ENCODE assay signal across 12 cellular contexts in the genomic region with DNA sequence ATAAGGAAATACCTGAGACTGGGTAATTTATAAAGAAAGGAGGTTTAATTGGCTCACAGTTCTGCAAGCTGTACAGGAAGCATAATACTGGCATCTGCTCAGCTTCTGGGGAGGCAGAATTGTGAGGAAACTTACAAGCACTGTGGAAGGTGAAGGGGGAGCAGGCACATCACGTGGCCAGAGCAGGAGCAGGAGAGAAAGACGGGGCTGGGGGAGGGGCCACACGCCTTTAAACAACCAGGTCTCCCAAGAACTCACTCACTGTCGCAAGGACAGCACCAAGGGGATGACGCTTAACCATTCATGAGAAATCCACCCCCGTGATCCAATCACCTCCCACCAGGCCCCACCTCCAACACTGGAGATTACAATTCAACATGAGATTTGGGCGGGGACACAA. TPM values are rescaled to one million over a fixed set of nuclear protein-coding genes. Genes with fewer than 3 reads are reported as not detected.
DNase-seq lines count a peak whose midpoint lies in the region; ATAC-seq, FAIRE-seq and TF ChIP-seq lines count a peak whose summit lies in the region.
"Not testable (repeated sequence)": the region's sequence is repeated elsewhere in the genome, so short reads cannot be mapped to it uniquely, and the experiment has no call there.
"Had no signal": no experiment of that assay in that cellular context is flagged by ENCODE, and none has a peak within 500 bp of the region (broad histone marks: within the 10 kb centered on the region; RNA-seq: fewer than 3 reads in every experiment).

No MANE protein-coding gene starts in this region.

- not testable (repeated sequence) for H3K18ac ChIP-seq in H1 (ENCODE audit: extremely low read depth, low read length); mesendoderm (ENCODE audit: low read length)

- TF ChIP-seq CTCF in GM23338 (conservative IDR thresholded peaks at IDR 0.05; ENCODE audit: low read depth in 2 of 2); HEK293 (tag by site-specific recombination; IDR thresholded peaks at IDR 0.05); H1 (IDR thresholded peaks at IDR 0.05; ENCODE audit: control extremely low read depth in 1 of 3, insufficient read depth in 1 of 3, low read depth in 1 of 3, low read length in 3 of 3): not testable (repeated sequence)

- 62% methylated on average over 7 of the region's 7 CpGs; no CpG with 5 or more reads in 1 of the 2 experiments for WGBS in H1 (ENCODE audit: extremely low coverage in 1 of 2, insufficient coverage in 1 of 2, insufficient read length in 1 of 2, insufficient replicate concordance in 2 of 2, low coverage in 1 of 2, low lambda C conversion rate in 2 of 2, missing lambda C conversion rate in 1 of 2), 2 experiments
- no CpG with 5 or more reads among the region's 7 CpGs for WGBS in mesendoderm (ENCODE audit: extremely low coverage, insufficient coverage, low lambda C conversion rate)

- not testable (repeated sequence) for H3K56ac ChIP-seq in H1 (replicated peaks; ENCODE audit: insufficient read length, low read depth, low read length); mesendoderm (ENCODE audit: low read length)

- H3K14ac ChIP-seq in H1 (ENCODE audit: insufficient read length): not testable (repeated sequence)

- not testable (repeated sequence) for H3K36me3 ChIP-seq in GM23338 (ENCODE audit: insufficient read depth); HEK293 (ENCODE audit: control insufficient read depth in 2 of 2, insufficient read depth in 1 of 2, low read length in 2 of 2); H1 (ENCODE audit: control insufficient read depth in 2 of 4, insufficient read depth in 4 of 4, low read length in 3 of 4); mesendoderm (ENCODE audit: control insufficient read depth, insufficient read depth, low read length)

- peak overlapping the region; percentile 9 for H4K5ac ChIP-seq in H1 (ENCODE audit: insufficient read length, low read depth, low read length)
- H4K5ac ChIP-seq in mesendoderm (ENCODE audit: low read length): not testable (repeated sequence)

- POLR2A ChIA-PET in HEK293 (lab: Yijun Ruan, JAX); H1 (lab: Charles Lee; ENCODE audit: partially characterized antibody): not testable (repeated sequence)

- not testable (repeated sequence) for H3K4me3 ChIP-seq in GM23338; HEK293 (ENCODE audit: low read depth, low read length); H1 (ENCODE audit: extremely low read depth in 1 of 4, insufficient read depth in 2 of 4, low read depth in 3 of 4, low read length in 4 of 4); mesendoderm (ENCODE audit: low read length)

- H3K4me1 Mint-ChIP-seq in GM23338: peaks cover 30% of the 10 kb centered on the region
- H3K4me1 Mint-ChIP-seq in activated T-cell treated with anti-CD3 and anti-CD28 coated beads, Interleukin-2, amount 50 U/mL, for 72 hours (ENCODE audit: low read depth): peaks cover 30% of the 10 kb centered on the region

- not testable (repeated sequence) for H3K36me3 Mint-ChIP-seq in GM23338 (ENCODE audit: low read depth)
- H3K36me3 Mint-ChIP-seq in activated T-cell treated with anti-CD3 and anti-CD28 coated beads, Interleukin-2, amount 50 U/mL, for 72 hours (ENCODE audit: insufficient read depth in 2 of 2): peaks cover 17 to 19% of the 10 kb centered on the region in 2 donors

- not testable (repeated sequence) for H3K23ac ChIP-seq in H1 (ENCODE audit: insufficient read length); mesendoderm (ENCODE audit: low read length)

- DNase-seq in GM23338 (ENCODE audit: low spot score) (peak; percentile 79), H1 (ENCODE audit: low read depth in 1 of 2, low spot score in 2 of 2) (peak; percentile 10 to 53), iPS DF 19.7 (ENCODE audit: low read depth, low spot score) (peak; percentile 30), mesendoderm (peak; percentile 58), sciatic nerve (ENCODE audit: low spot score) (peak; percentile 15)
- not testable (repeated sequence) for DNase-seq in activated T-cell treated with anti-CD3 and anti-CD28 coated beads, Interleukin-2, amount 50 U/mL, for 72 hours

- 0 out of 2 replicates have a peak overlapping the region, but pooled peaks have one; percentile 46 for H3K4me2 ChIP-seq in GM23338
- H3K4me2 ChIP-seq in H1 (ENCODE audit: insufficient read depth in 1 of 2, low read depth in 2 of 2, low read length in 2 of 2): peak overlapping the region in 1 of 2 experiments; percentile 37; a peak in 1 of 4 replicates
- not testable (repeated sequence) for H3K4me2 ChIP-seq in mesendoderm (ENCODE audit: low read length)

- H2BK120ac ChIP-seq in H1 (replicated peaks; ENCODE audit: low read depth, low read length); mesendoderm (ENCODE audit: low read depth, low read length): not testable (repeated sequence)

- not testable (repeated sequence) for H3K4ac ChIP-seq in H1 (replicated peaks; ENCODE audit: insufficient read length, low read depth, low read length); mesendoderm (ENCODE audit: low read depth, low read length)

- not testable (repeated sequence) for H3K79me1 ChIP-seq in H1 (ENCODE audit: low read depth, low read length); mesendoderm (ENCODE audit: low read length)

- not testable (repeated sequence) for H3K79me2 ChIP-seq in GM23338 (replicated peaks; ENCODE audit: insufficient read depth); H1 (ENCODE audit: control insufficient read depth in 1 of 2, insufficient read depth in 2 of 2, low read length in 2 of 2); mesendoderm (ENCODE audit: control insufficient read depth, insufficient read depth, low read length)

- not testable (repeated sequence) for H4K8ac ChIP-seq in H1 (ENCODE audit: extremely low read depth, insufficient read depth, low read length); mesendoderm (ENCODE audit: low read depth, low read length)

- H3K27ac Mint-ChIP-seq in GM23338: not testable (repeated sequence)
- peak overlapping the region; percentile 25 for H3K27ac Mint-ChIP-seq in activated T-cell treated with anti-CD3 and anti-CD28 coated beads, Interleukin-2, amount 50 U/mL, for 72 hours

- not testable (repeated sequence) for H3K27me3 Mint-ChIP-seq in GM23338 (ENCODE audit: insufficient read depth, low read depth, poor library complexity); activated T-cell treated with anti-CD3 and anti-CD28 coated beads, Interleukin-2, amount 50 U/mL, for 72 hours (ENCODE audit: low read depth)

- TF ChIP-seq EP300 in H1 (IDR thresholded peaks at IDR 0.05; ENCODE audit: borderline replicate concordance in 1 of 2, low read depth in 2 of 2, low read length in 2 of 2): not testable (repeated sequence)

- not testable (repeated sequence) for H3K9me3 ChIP-seq in HEK293 (ENCODE audit: control insufficient read depth, insufficient read depth, low read depth, low read length); H1 (ENCODE audit: insufficient read depth in 2 of 2, low read depth in 1 of 2, low read length in 1 of 2)

- H3K9ac ChIP-seq in H1 (replicated peaks in 1 of 4; ENCODE audit: extremely low read depth in 1 of 4, low read depth in 3 of 4, low read length in 3 of 4); mesendoderm (ENCODE audit: low read length): not testable (repeated sequence)

- H3K27me3 ChIP-seq in GM23338 (ENCODE audit: insufficient read depth); H1 (replicated peaks in 1 of 4; ENCODE audit: control insufficient read depth in 3 of 4, extremely low read depth in 1 of 4, insufficient read depth in 3 of 4, low read length in 3 of 4); mesendoderm (ENCODE audit: insufficient read depth, low read length, poor library complexity): not testable (repeated sequence)

- not testable (repeated sequence) for H3F3A ChIP-seq in GM23338 (replicated peaks; ENCODE audit: low read depth)

- ATAC-seq in GM23338: peak; percentile 90
- not testable (repeated sequence) for ATAC-seq in activated T-cell treated with anti-CD3 and anti-CD28 coated beads, Interleukin-2, amount 50 U/mL, for 72 hours (replicated peaks in 1 of 2); sciatic nerve

- H3K9me3 Mint-ChIP-seq in GM23338: peaks cover 12% of the 10 kb centered on the region
- H3K9me3 Mint-ChIP-seq in activated T-cell treated with anti-CD3 and anti-CD28 coated beads, Interleukin-2, amount 50 U/mL, for 72 hours: peaks cover 6 to 14% of the 10 kb centered on the region in 2 donors

- CTCF ChIA-PET in HEK293 (lab: Yijun Ruan, JAX): not testable (repeated sequence)
- CTCF ChIA-PET in H1 (lab: Charles Lee; ENCODE audit: partially characterized antibody): interaction anchor here (1.3 kb wide), 1 partner anchor 45 kb away, joined by 3 read pairs; no protein-coding TSS in a partner anchor

- H2BK15ac ChIP-seq in H1 (ENCODE audit: low read length); mesendoderm (replicated peaks; ENCODE audit: low read depth): not testable (repeated sequence)

- not testable (repeated sequence) for H2BK12ac ChIP-seq in H1 (ENCODE audit: low read depth, low read length)

- not testable (repeated sequence) for TF ChIP-seq POLR2A in H1 (IDR thresholded peaks at IDR 0.05; ENCODE audit: control extremely low read depth in 1 of 2, low read depth in 2 of 2, low read length in 2 of 2)

- intact Hi-C loops in sciatic nerve (cut with DNase I): not testable (repeated sequence)

- not testable (repeated sequence) for H2BK5ac ChIP-seq in H1 (ENCODE audit: low read depth, low read length); mesendoderm (ENCODE audit: low read length)

- H3K27ac ChIP-seq in GM23338 (ENCODE audit: low read depth); HEK293 (ENCODE audit: extremely low read depth, low read depth, low read length); H1 (ENCODE audit: low read depth, low read length); mesendoderm (ENCODE audit: low read depth, low read length): not testable (repeated sequence)

- not testable (repeated sequence) for H4K20me1 ChIP-seq in GM23338 (replicated peaks; ENCODE audit: insufficient read depth); H1 (replicated peaks in 1 of 2; ENCODE audit: control insufficient read depth in 1 of 2, insufficient read depth in 2 of 2, low read length in 2 of 2)

- H2BK20ac ChIP-seq in H1 (ENCODE audit: low read length): not testable (repeated sequence)

- FAIRE-seq in H1 (lab: Jason Lieb, UNC): peak; percentile 55

- H3K4me3 Mint-ChIP-seq in GM23338; activated T-cell treated with anti-CD3 and anti-CD28 coated beads, Interleukin-2, amount 50 U/mL, for 72 hours: not testable (repeated sequence)

- not testable (repeated sequence) for H3K23me2 ChIP-seq in H1 (ENCODE audit: low read depth, low read length)

- peaks cover 31% of the 10 kb centered on the region for H3K4me1 ChIP-seq in GM23338 (ENCODE audit: insufficient read depth)
- not testable (repeated sequence) for H3K4me1 ChIP-seq in HEK293 (ENCODE audit: control insufficient read depth, insufficient read depth, low read length); H1 (replicated peaks in 1 of 4; ENCODE audit: control insufficient read depth in 3 of 4, insufficient read depth in 4 of 4, low read length in 3 of 4); mesendoderm (ENCODE audit: control insufficient read depth, low read depth, low read length)

- H2AK5ac ChIP-seq in H1 (ENCODE audit: low read depth, low read length); mesendoderm (ENCODE audit: low read length): not testable (repeated sequence)

- not testable (repeated sequence) for H4K91ac ChIP-seq in H1 (replicated peaks; ENCODE audit: insufficient read length, low read length)

- peak overlapping the region; percentile 63; the same call in 1 of the 2 replicates for H2AFZ ChIP-seq in GM23338
- H2AFZ ChIP-seq in H1 (ENCODE audit: low read length): not testable (repeated sequence)

- not testable (repeated sequence) for TF ChIP-seq RAD21 in H1 (IDR thresholded peaks at IDR 0.05 in 1 of 2, conservative IDR thresholded peaks at IDR 0.05 in 1 of 2; ENCODE audit: low read depth in 2 of 2, low read length in 2 of 2)

- not testable (repeated sequence) for H3K9me2 ChIP-seq in GM23338 (ENCODE audit: insufficient read depth)

RNA-seq across cellular contexts. Expression of a gene that starts 3.8 kb away (rescaled TPM):
- total RNA-seq in GM23338 (2014; rRNA removed; shearing (Covaris generic)): not detected in 2 replicates
- polyA plus RNA-seq in GM23338 (2016; fragmentation: Nextera tagmentation; extraction: Ambion mirVana) (not detected in 2 replicates), H1 (2011; rRNA removed) (not detected in 2 replicates)
- total RNA-seq in activated T-cell treated with anti-CD3 and anti-CD28 coated beads, Interleukin-2, amount 50 U/mL, for 72 hours: not detected
- total RNA-seq in H1 (2021; fragmentation: NEBNext Ultra II Directional; extraction: Animal tissue kit (Norgen Biotek cat#: 25700)): not detected in 2 replicates
- not detected for polyA plus RNA-seq in H1 (2011; cell fraction: cytosol; rRNA removed)
- polyA plus RNA-seq in H1 (2011; cell fraction: nucleus; rRNA removed): not detected
- not detected in 4 replicates for polyA plus RNA-seq in H1 (2012, experiment 1 of 2)
- polyA plus RNA-seq in H1 (2012, experiment 2 of 2): not detected
- polyA plus RNA-seq in H1 (2013, experiment 1 of 2): not detected
- not detected for polyA plus RNA-seq in H1 (2013, experiment 2 of 2)
- not detected in 2 replicates for polyA minus RNA-seq in H1 (2011; rRNA and poly(A)+ RNA removed)
- not detected for polyA minus RNA-seq in H1 (2011; cell fraction: cytosol; rRNA and poly(A)+ RNA removed)
- polyA minus RNA-seq in H1 (2011; cell fraction: nucleus; rRNA and poly(A)+ RNA removed): not detected
- not detected for polyA plus RNA-seq in mesendoderm (2013, experiment 1 of 2)
- not detected for polyA plus RNA-seq in mesendoderm (2013, experiment 2 of 2)
- total RNA-seq in sciatic nerve: not detected
- total RNA-seq: CD4-positive, alpha-beta T cell; CD8-positive, alpha-beta memory T cell; G401 had no signal
- polyA plus RNA-seq: A549; CD14-positive monocyte; CD8-positive, alpha-beta memory T cell had no signal

RNA-seq across cellular contexts. Expression of a gene that starts 5.2 kb away (rescaled TPM):
- total RNA-seq in GM23338 (2014; rRNA removed; shearing (Covaris generic)): not detected in 2 replicates
- polyA plus RNA-seq in GM23338 (2016; fragmentation: Nextera tagmentation; extraction: Ambion mirVana): not detected in 2 replicates
- not detected for total RNA-seq in activated T-cell treated with anti-CD3 and anti-CD28 coated beads, Interleukin-2, amount 50 U/mL, for 72 hours
- not detected in 2 replicates for total RNA-seq in H1 (2021; fragmentation: NEBNext Ultra II Directional; extraction: Animal tissue kit (Norgen Biotek cat#: 25700))
- 0.46 and 0.50 TPM in 2 replicates for polyA plus RNA-seq in H1 (2011; rRNA removed)
- 0.13 TPM for polyA plus RNA-seq in H1 (2011; cell fraction: cytosol; rRNA removed)
- 1.3 TPM for polyA plus RNA-seq in H1 (2011; cell fraction: nucleus; rRNA removed)
- not detected in 4 replicates for polyA plus RNA-seq in H1 (2012, experiment 1 of 2)
- not detected for polyA plus RNA-seq in H1 (2012, experiment 2 of 2)
- polyA plus RNA-seq in H1 (2013, experiment 1 of 2): not detected
- polyA plus RNA-seq in H1 (2013, experiment 2 of 2): not detected
- polyA minus RNA-seq in H1 (2011; rRNA and poly(A)+ RNA removed): 2.9 and 4.0 TPM in 2 replicates
- 1.7 TPM for polyA minus RNA-seq in H1 (2011; cell fraction: cytosol; rRNA and poly(A)+ RNA removed)
- polyA minus RNA-seq in H1 (2011; cell fraction: nucleus; rRNA and poly(A)+ RNA removed): 14.5 TPM
- polyA plus RNA-seq in mesendoderm (2013, experiment 1 of 2): not detected
- not detected for polyA plus RNA-seq in mesendoderm (2013, experiment 2 of 2)
- total RNA-seq in sciatic nerve: not detected
- total RNA-seq: CD4-positive, alpha-beta T cell; CD8-positive, alpha-beta memory T cell; G401 had no signal
- polyA plus RNA-seq: A549; CD14-positive monocyte; CD8-positive, alpha-beta memory T cell had no signal

RNA-seq across cellular contexts. Expression of a gene that starts 7.1 kb away (rescaled TPM):
- not detected in 2 replicates for total RNA-seq in GM23338 (2014; rRNA removed; shearing (Covaris generic))
- polyA plus RNA-seq in GM23338 (2016; fragmentation: Nextera tagmentation; extraction: Ambion mirVana) (not detected in 2 replicates), H1 (2011; rRNA removed) (0.75 TPM in 1 of 2 replicates, not detected in the other)
- not detected for total RNA-seq in activated T-cell treated with anti-CD3 and anti-CD28 coated beads, Interleukin-2, amount 50 U/mL, for 72 hours
- total RNA-seq in H1 (2021; fragmentation: NEBNext Ultra II Directional; extraction: Animal tissue kit (Norgen Biotek cat#: 25700)): not detected in 2 replicates
- polyA plus RNA-seq in H1 (2011; cell fraction: cytosol; rRNA removed): not detected
- polyA plus RNA-seq in H1 (2011; cell fraction: nucleus; rRNA removed): 0.70 TPM
- polyA plus RNA-seq in H1 (2012, experiment 1 of 2): not detected in 4 replicates
- polyA plus RNA-seq in H1 (2012, experiment 2 of 2): not detected
- polyA plus RNA-seq in H1 (2013, experiment 1 of 2): not detected
- not detected for polyA plus RNA-seq in H1 (2013, experiment 2 of 2)
- 0.63 and 0.88 TPM in 2 replicates for polyA minus RNA-seq in H1 (2011; rRNA and poly(A)+ RNA removed)
- polyA minus RNA-seq in H1 (2011; cell fraction: cytosol; rRNA and poly(A)+ RNA removed): not detected
- not detected for polyA minus RNA-seq in H1 (2011; cell fraction: nucleus; rRNA and poly(A)+ RNA removed)
- polyA plus RNA-seq in mesendoderm (2013, experiment 1 of 2): not detected
- polyA plus RNA-seq in mesendoderm (2013, experiment 2 of 2): not detected
- total RNA-seq in sciatic nerve: not detected
- total RNA-seq: CD4-positive, alpha-beta T cell; CD8-positive, alpha-beta memory T cell; G401 had no signal
- polyA plus RNA-seq: A549; CD14-positive monocyte; CD8-positive, alpha-beta memory T cell had no signal

RNA-seq across cellular contexts. Expression of a gene that starts 15.4 kb away (rescaled TPM):
- total RNA-seq in GM23338 (2014; rRNA removed; shearing (Covaris generic)): not detected in 2 replicates
- not detected in 2 replicates for polyA plus RNA-seq in GM23338 (2016; fragmentation: Nextera tagmentation; extraction: Ambion mirVana)
- not detected for total RNA-seq in activated T-cell treated with anti-CD3 and anti-CD28 coated beads, Interleukin-2, amount 50 U/mL, for 72 hours
- not detected in 2 replicates for total RNA-seq in H1 (2021; fragmentation: NEBNext Ultra II Directional; extraction: Animal tissue kit (Norgen Biotek cat#: 25700))
- not detected in 2 replicates for polyA plus RNA-seq in H1 (2011; rRNA removed)
- not detected for polyA plus RNA-seq in H1 (2011; cell fraction: cytosol; rRNA removed)
- polyA plus RNA-seq in H1 (2011; cell fraction: nucleus; rRNA removed): not detected
- not detected in 4 replicates for polyA plus RNA-seq in H1 (2012, experiment 1 of 2)
- polyA plus RNA-seq in H1 (2012, experiment 2 of 2): not detected
- polyA plus RNA-seq in H1 (2013, experiment 1 of 2): not detected
- not detected for polyA plus RNA-seq in H1 (2013, experiment 2 of 2)
- not detected in 2 replicates for polyA minus RNA-seq in H1 (2011; rRNA and poly(A)+ RNA removed)
- not detected for polyA minus RNA-seq in H1 (2011; cell fraction: cytosol; rRNA and poly(A)+ RNA removed)
- polyA minus RNA-seq in H1 (2011; cell fraction: nucleus; rRNA and poly(A)+ RNA removed): not detected
- not detected for polyA plus RNA-seq in mesendoderm (2013, experiment 1 of 2)
- polyA plus RNA-seq in mesendoderm (2013, experiment 2 of 2): not detected
- not detected for total RNA-seq in sciatic nerve
- total RNA-seq: CD4-positive, alpha-beta T cell; CD8-positive, alpha-beta memory T cell; G401 had no signal
- polyA plus RNA-seq: A549; CD14-positive monocyte; CD8-positive, alpha-beta memory T cell had no signal

RNA-seq across cellular contexts. Expression of a gene that starts 20.4 kb away (rescaled TPM):
- not detected in 2 replicates for total RNA-seq in GM23338 (2014; rRNA removed; shearing (Covaris generic))
- polyA plus RNA-seq in GM23338 (2016; fragmentation: Nextera tagmentation; extraction: Ambion mirVana) (not detected in 2 replicates), H1 (2011; rRNA removed) (0.17 and 0.50 TPM in 2 replicates)
- not detected for total RNA-seq in activated T-cell treated with anti-CD3 and anti-CD28 coated beads, Interleukin-2, amount 50 U/mL, for 72 hours
- 0.73 TPM in 1 of 2 replicates, not detected in the other for total RNA-seq in H1 (2021; fragmentation: NEBNext Ultra II Directional; extraction: Animal tissue kit (Norgen Biotek cat#: 25700))
- not detected for polyA plus RNA-seq in H1 (2011; cell fraction: cytosol; rRNA removed)
- 0.76 TPM for polyA plus RNA-seq in H1 (2011; cell fraction: nucleus; rRNA removed)
- 0.49 TPM in 1 of 4 replicates, not detected in the others for polyA plus RNA-seq in H1 (2012, experiment 1 of 2)
- polyA plus RNA-seq in H1 (2012, experiment 2 of 2): not detected
- 0.14 TPM for polyA plus RNA-seq in H1 (2013, experiment 1 of 2)
- not detected for polyA plus RNA-seq in H1 (2013, experiment 2 of 2)
- 2.6 and 2.8 TPM in 2 replicates for polyA minus RNA-seq in H1 (2011; rRNA and poly(A)+ RNA removed)
- polyA minus RNA-seq in H1 (2011; cell fraction: cytosol; rRNA and poly(A)+ RNA removed): not detected
- 5.4 TPM for polyA minus RNA-seq in H1 (2011; cell fraction: nucleus; rRNA and poly(A)+ RNA removed)
- 0.18 TPM for polyA plus RNA-seq in mesendoderm (2013, experiment 1 of 2)
- polyA plus RNA-seq in mesendoderm (2013, experiment 2 of 2): 0.20 TPM
- not detected for total RNA-seq in sciatic nerve
- total RNA-seq: CD4-positive, alpha-beta T cell; CD8-positive, alpha-beta memory T cell; G401 had no signal
- polyA plus RNA-seq: A549; CD14-positive monocyte; CD8-positive, alpha-beta memory T cell had no signal
